1 cellular context compared by ENCODE assay signal in genomic region chr16:30669026-30670000, GRCh38.
TF ChIP-seq lines count a peak whose summit lies in the region.

No MANE protein-coding gene starts in this region.

TF ChIP-seq in GM12878, 131 proteins besides CTCF, POLR2A, EP300 and RAD21:
- TF ChIP-seq POLR2AphosphoS5 (IDR thresholded peaks at IDR 0.05; ENCODE audit: low read length) (peak; percentile 51; the same call in 1 of the 2 replicates), ZSCAN29 (IDR thresholded peaks at IDR 0.05) (no peak), IKZF1 (conservative IDR thresholded peaks at IDR 0.05) (no peak), PAX8 (IDR thresholded peaks at IDR 0.05) (no peak), NR2F1 (conservative IDR thresholded peaks at IDR 0.05) (peak; percentile 59)
